ENCODE assay signal across 1 cellular context in the genomic region with DNA sequence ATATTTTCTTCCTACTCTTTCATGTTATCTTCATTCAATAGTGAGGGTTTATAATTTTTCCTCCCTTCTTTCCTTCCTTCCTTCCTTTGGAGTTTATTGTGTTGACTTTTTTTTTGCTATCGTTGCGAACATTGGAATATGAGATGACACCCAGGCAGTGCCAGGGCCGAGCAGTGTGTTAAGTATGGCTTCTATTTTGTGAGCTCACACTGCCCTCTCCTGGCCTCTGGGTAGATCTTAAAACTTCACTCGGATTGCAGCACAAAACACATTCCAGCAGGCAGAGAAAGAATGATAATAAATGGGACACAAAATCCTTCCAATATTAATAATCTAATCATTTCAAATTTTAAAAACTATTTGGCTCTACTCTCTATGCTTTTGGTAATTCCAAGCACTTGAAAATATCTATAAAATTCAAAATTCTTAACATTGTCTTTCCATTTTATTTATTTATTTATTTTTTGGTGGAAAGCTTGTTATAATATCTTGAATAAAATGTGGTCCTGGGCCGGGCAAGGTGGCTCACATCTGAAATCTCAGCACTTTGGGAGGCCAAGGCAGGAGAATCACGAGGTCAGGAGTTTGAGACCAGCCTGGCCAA.
TF ChIP-seq lines count a peak whose summit lies in the region.

No MANE protein-coding gene starts in this region.

TF ChIP-seq in HCT116, 20 proteins besides CTCF, POLR2A, EP300 and RAD21 (continued from another document):
- TF ChIP-seq, protein P1, sequence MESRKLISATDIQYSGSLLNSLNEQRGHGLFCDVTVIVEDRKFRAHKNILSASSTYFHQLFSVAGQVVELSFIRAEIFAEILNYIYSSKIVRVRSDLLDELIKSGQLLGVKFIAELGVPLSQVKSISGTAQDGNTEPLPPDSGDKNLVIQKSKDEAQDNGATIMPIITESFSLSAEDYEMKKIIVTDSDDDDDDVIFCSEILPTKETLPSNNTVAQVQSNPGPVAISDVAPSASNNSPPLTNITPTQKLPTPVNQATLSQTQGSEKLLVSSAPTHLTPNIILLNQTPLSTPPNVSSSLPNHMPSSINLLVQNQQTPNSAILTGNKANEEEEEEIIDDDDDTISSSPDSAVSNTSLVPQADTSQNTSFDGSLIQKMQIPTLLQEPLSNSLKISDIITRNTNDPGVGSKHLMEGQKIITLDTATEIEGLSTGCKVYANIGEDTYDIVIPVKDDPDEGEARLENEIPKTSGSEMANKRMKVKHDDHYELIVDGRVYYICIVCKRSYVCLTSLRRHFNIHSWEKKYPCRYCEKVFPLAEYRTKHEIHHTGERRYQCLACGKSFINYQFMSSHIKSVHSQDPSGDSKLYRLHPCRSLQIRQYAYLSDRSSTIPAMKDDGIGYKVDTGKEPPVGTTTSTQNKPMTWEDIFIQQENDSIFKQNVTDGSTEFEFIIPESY (IDR thresholded peaks at IDR 0.05; ENCODE audit: extremely low read depth, insufficient replicate concordance, low read length): no peak
- TF ChIP-seq ZFX (IDR thresholded peaks at IDR 0.05): no peak
- no peak for TF ChIP-seq SRF (IDR thresholded peaks at IDR 0.05; ENCODE audit: low read depth)
